ENCODE assay signal across 9 cellular contexts in genomic region chr2:86336350-86337234, GRCh38. TPM values are rescaled to one million over a fixed set of nuclear protein-coding genes. Genes with fewer than 3 reads are reported as not detected.
DNase-seq lines count a peak whose midpoint lies in the region; ATAC-seq and TF ChIP-seq lines count a peak whose summit lies in the region.
"Had no signal": no experiment of that assay in that cellular context is flagged by ENCODE, and none has a peak within 500 bp of the region (broad histone marks: within the 10 kb centered on the region; RNA-seq: fewer than 3 reads in every experiment).

No MANE protein-coding gene starts in this region.

- H3K27me3 Mint-ChIP-seq in activated naive CD8-positive, alpha-beta T cell treated with anti-CD3 and anti-CD28 coated beads, Interleukin-2, amount 50 U/mL, for 24 hours = peaks cover 61% of the 10 kb centered on the region

- H3K27ac ChIP-seq in left lung (no peak overlapping the region), subcutaneous abdominal adipose tissue (ENCODE audit: low read depth, low read length) (no peak overlapping the region)
- H3K27ac ChIP-seq: adrenal gland had no signal

- peak; percentile 5 for ATAC-seq in activated naive CD8-positive, alpha-beta T cell treated with anti-CD3 and anti-CD28 coated beads, Interleukin-2, amount 50 U/mL, for 24 hours
- ATAC-seq in left lung = peak; percentile 10
- no peak for ATAC-seq in HG02763 (IDR thresholded peaks at IDR 0.05; ENCODE audit: unreplicated experiment)
- no peak for ATAC-seq in HG03280 (IDR thresholded peaks at IDR 0.05; ENCODE audit: unreplicated experiment)

- peaks cover 8% of the 10 kb centered on the region for H3K36me3 Mint-ChIP-seq in activated naive CD8-positive, alpha-beta T cell treated with anti-CD3 and anti-CD28 coated beads, Interleukin-2, amount 50 U/mL, for 24 hours (ENCODE audit: low read depth)

- peaks cover 20 to 78% of the 10 kb centered on the region in 2 donors for H3K27me3 ChIP-seq in left lung
- peaks cover 20 to 49% (median 40%) of the 10 kb centered on the region in 5 donors for H3K27me3 ChIP-seq in subcutaneous abdominal adipose tissue (ENCODE audit: control insufficient read depth in 5 of 5, insufficient read depth in 4 of 5, low read length in 5 of 5)

- no peak overlapping the region for H3K27ac Mint-ChIP-seq in activated naive CD8-positive, alpha-beta T cell treated with anti-CD3 and anti-CD28 coated beads, Interleukin-2, amount 50 U/mL, for 24 hours

- TF ChIP-seq CTCF in left lung (IDR thresholded peaks at IDR 0.05) = no peak

- H3K9ac ChIP-seq in subcutaneous abdominal adipose tissue (ENCODE audit: low read length in 5 of 5) = no peak overlapping the region

- peak overlapping the region; percentile 28 to 41 for H3K4me3 ChIP-seq in left lung
- H3K4me3 ChIP-seq in subcutaneous abdominal adipose tissue (ENCODE audit: low read depth in 1 of 5, low read length in 5 of 5) = peak overlapping the region in 4 of 5 donors; percentile 52 to 59 (median 53)

- H3K4me1 ChIP-seq in left lung (peaks cover 0 to 21% of the 10 kb centered on the region in 2 donors), subcutaneous abdominal adipose tissue (ENCODE audit: control insufficient read depth in 5 of 5, insufficient read depth in 5 of 5, low read length in 5 of 5) (peaks cover 0 to 15% (median 14%) of the 10 kb centered on the region in 5 donors)

- no peaks in the 10 kb centered on the region for H3K36me3 ChIP-seq in left lung
- no peaks in the 10 kb centered on the region for H3K36me3 ChIP-seq in subcutaneous abdominal adipose tissue (ENCODE audit: control insufficient read depth in 5 of 5, insufficient read depth in 5 of 5, low read length in 5 of 5)
- H3K36me3 ChIP-seq: adrenal gland had no signal

- DNase-seq in stimulated activated CD4-positive, alpha-beta T cell treated with anti-CD3 and anti-CD28 coated beads, Interleukin-15, amount 100 ng/mL, for 24 hours = peak; percentile 36
- no peak for DNase-seq in stimulated activated CD4-positive, alpha-beta T cell treated with anti-CD3 and anti-CD28 coated beads, Interleukin-1b, Interleukin-23, amount 100 ng/mL, for 48 hours
- DNase-seq in activated naive CD8-positive, alpha-beta T cell treated with anti-CD3 and anti-CD28 coated beads, Interleukin-2, amount 50 U/mL, for 24 hours = peak; percentile 7
- DNase-seq in left lung = peak in 1 of 2 donors; percentile 81
- no peak for DNase-seq in central memory CD4-positive, alpha-beta T cell

- peak overlapping the region; percentile 68 for H3K4me3 Mint-ChIP-seq in activated naive CD8-positive, alpha-beta T cell treated with anti-CD3 and anti-CD28 coated beads, Interleukin-2, amount 50 U/mL, for 24 hours

- intact Hi-C loops in left lung (cut with DNase I) = no loop called here

- peaks cover 9% of the 10 kb centered on the region for H3K9me3 Mint-ChIP-seq in activated naive CD8-positive, alpha-beta T cell treated with anti-CD3 and anti-CD28 coated beads, Interleukin-2, amount 50 U/mL, for 24 hours

- peaks cover 0 to 6% of the 10 kb centered on the region in 2 donors for H3K9me3 ChIP-seq in left lung
- peaks cover 0 to 7% (median 7%) of the 10 kb centered on the region in 5 donors for H3K9me3 ChIP-seq in subcutaneous abdominal adipose tissue (ENCODE audit: control insufficient read depth in 5 of 5, low read length in 5 of 5)
- H3K9me3 ChIP-seq: adrenal gland had no signal

- H3K4me1 Mint-ChIP-seq in activated naive CD8-positive, alpha-beta T cell treated with anti-CD3 and anti-CD28 coated beads, Interleukin-2, amount 50 U/mL, for 24 hours = peaks cover 14% of the 10 kb centered on the region

RNA-seq across cellular contexts. Expression of gene REEP1, which starts 0.8 kb away (rescaled TPM):
- 1 to 10 TPM; 4.8 to 8.0 TPM for total RNA-seq in left lung

Comparison
In these comparisons a context has a peak if more than half of its experiments do, and no peak if none do; other contexts are left out.
1. DNase-seq: peak in stimulated activated CD4-positive, alpha-beta T cell treated with anti-CD3 and anti-CD28 coated beads, Interleukin-15, amount 100 ng/mL, for 24 hours (single experiment) and activated naive CD8-positive, alpha-beta T cell treated with anti-CD3 and anti-CD28 coated beads, Interleukin-2, amount 50 U/mL, for 24 hours (single experiment); none in stimulated activated CD4-positive, alpha-beta T cell treated with anti-CD3 and anti-CD28 coated beads, Interleukin-1b, Interleukin-23, amount 100 ng/mL, for 48 hours (single experiment) and central memory CD4-positive, alpha-beta T cell (single experiment).
2. ATAC-seq: peak in activated naive CD8-positive, alpha-beta T cell treated with anti-CD3 and anti-CD28 coated beads, Interleukin-2, amount 50 U/mL, for 24 hours (single experiment) and left lung (single experiment); none in HG02763 (single experiment) and HG03280 (single experiment).